ENCODE assay signal across 16 cellular contexts in genomic region chr9:107033974-107034373, GRCh38.
DNase-seq lines count a peak whose midpoint lies in the region; ATAC-seq and TF ChIP-seq lines count a peak whose summit lies in the region.
"Had no signal": no experiment of that assay in that cellular context is flagged by ENCODE, and none has a peak within 500 bp of the region (broad histone marks: within the 10 kb centered on the region; RNA-seq: fewer than 3 reads in every experiment).

No MANE protein-coding gene starts in this region.

- ATAC-seq in GM18520 (IDR thresholded peaks at IDR 0.05; ENCODE audit: unreplicated experiment) (peak; percentile 33), GM19468 (IDR thresholded peaks at IDR 0.05; ENCODE audit: extremely low read depth, unreplicated experiment) (peak; percentile 79), HG02759 (IDR thresholded peaks at IDR 0.05; ENCODE audit: unreplicated experiment) (no peak)

- H3K9ac ChIP-seq in BLaER1 (no peak overlapping the region), KMS-11 (no peak overlapping the region)

- no peaks in the 10 kb centered on the region for H4K20me1 ChIP-seq in BLaER1
- no peaks in the 10 kb centered on the region for H4K20me1 ChIP-seq in KMS-11 (ENCODE audit: insufficient read depth)

- no peaks in the 10 kb centered on the region for H3K79me2 ChIP-seq in KMS-11 (ENCODE audit: insufficient read depth, low read depth)

- no peaks in the 10 kb centered on the region for H3K27me3 ChIP-seq in BLaER1
- 0 out of 2 replicates have a peak, but pooled peaks cover 3% of the 10 kb centered on the region for H3K27me3 ChIP-seq in KMS-11 (ENCODE audit: insufficient read depth, low read depth)
- H3K27me3 ChIP-seq in SJCRH30, result peaks cover 7% of the 10 kb centered on the region; the same call in 1 of the 2 replicates

- no peak for TF ChIP-seq CTCF in KMS-11 (conservative IDR thresholded peaks at IDR 0.05; ENCODE audit: low read depth, low read length)

- H3K4me2 ChIP-seq in BLaER1 (peak overlapping the region; percentile 16; the same call in 1 of the 2 replicates), KMS-11 (peak overlapping the region; percentile 86)

- no peak overlapping the region for H2AFZ ChIP-seq in KMS-11 (ENCODE audit: low read depth)

- no peak overlapping the region for H3K27ac ChIP-seq in BLaER1
- H3K27ac ChIP-seq in KMS-11, result peak overlapping the region; percentile 47
- H3K27ac ChIP-seq in SJCRH30, result no peak overlapping the region

- DNase-seq in SJCRH30, result no peak
- no peak for DNase-seq in 8988T
- no peak for DNase-seq in NCI-H146 treated with DMSO at 0.1 percent for 48 hours (lab: John Stamatoyannopoulos, UW; ENCODE audit: unreplicated experiment)
- DNase-seq: ACHN; C1 segment of cervical spinal cord; CD4-positive, alpha-beta memory T cell; DMS79 treated with DMSO at 0.1 percent for 48 hours; GDM1; GOT3; H9; KBM-7 had no signal

- H3K4me3 ChIP-seq in BLaER1 (no peak overlapping the region), KMS-11 (IDR thresholded peaks at IDR 0.05; ENCODE audit: insufficient read depth, low read depth, low read length) (no peak overlapping the region), SJCRH30 (no peak overlapping the region)

- peaks cover 9% of the 10 kb centered on the region for H3K9me3 ChIP-seq in BLaER1
- 0 out of 2 replicates have a peak, but pooled peaks cover 3% of the 10 kb centered on the region for H3K9me3 ChIP-seq in SJCRH30 (replicated peaks)

- H3K36me3 ChIP-seq in BLaER1, result no peaks in the 10 kb centered on the region
- H3K36me3 ChIP-seq in KMS-11 (ENCODE audit: insufficient read depth), result no peaks in the 10 kb centered on the region
- no peaks in the 10 kb centered on the region for H3K36me3 ChIP-seq in SJCRH30

- peaks cover 25% of the 10 kb centered on the region for H3K4me1 ChIP-seq in BLaER1
- H3K4me1 ChIP-seq in KMS-11 (ENCODE audit: low read depth, poor library complexity, severe bottlenecking), result peaks cover 65% of the 10 kb centered on the region
- no peaks in the 10 kb centered on the region for H3K4me1 ChIP-seq in SJCRH30
